11 cellular contexts compared by ENCODE assay signal in the genomic region with DNA sequence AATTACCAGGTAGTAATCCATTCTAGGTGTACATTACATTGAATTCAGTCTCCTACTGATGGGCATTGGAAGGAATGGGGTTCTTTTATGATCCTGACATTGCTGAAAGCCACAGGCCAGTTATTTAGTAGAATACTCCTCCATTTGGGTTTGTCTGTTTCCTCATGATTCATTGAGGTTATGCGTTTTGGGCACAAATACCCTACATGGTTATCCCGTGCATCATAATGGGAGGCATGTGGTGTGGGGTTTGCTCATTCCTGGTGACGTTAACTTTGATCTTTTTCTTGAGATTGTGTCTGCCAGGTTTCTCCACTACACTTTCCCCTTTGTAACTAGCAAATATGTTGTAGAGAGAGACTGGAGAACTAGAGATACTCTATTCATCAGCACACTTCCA. TPM values are rescaled to one million over a fixed set of nuclear protein-coding genes. Genes with fewer than 3 reads are reported as not detected.
DNase-seq lines count a peak whose midpoint lies in the region; ATAC-seq, FAIRE-seq and TF ChIP-seq lines count a peak whose summit lies in the region.
"Had no signal": no experiment of that assay in that cellular context is flagged by ENCODE, and none has a peak within 500 bp of the region (broad histone marks: within the 10 kb centered on the region; RNA-seq: fewer than 3 reads in every experiment).

No MANE protein-coding gene starts in this region.

- peaks cover 3% of the 10 kb centered on the region for H3K4me1 Mint-ChIP-seq in type B pancreatic cell (ENCODE audit: unreplicated experiment)

- H3K9me3 ChIP-seq in K562 (replicated peaks; ENCODE audit: control insufficient read depth, insufficient read depth, low read depth, low read length) (no peaks in the 10 kb centered on the region), left lung (no peaks in the 10 kb centered on the region)
- H3K9me3 ChIP-seq: heart right ventricle had no signal

- TF ChIP-seq CTCF in NB4 (IDR thresholded peaks at IDR 0.05; ENCODE audit: low read depth, low read length) (no peak), K562 (IDR thresholded peaks at IDR 0.05 in 2 of 3, conservative IDR thresholded peaks at IDR 0.05 in 1 of 3; ENCODE audit: insufficient read depth in 2 of 3, low read depth in 1 of 3, low read length in 3 of 3) (no peak), type B pancreatic cell (conservative IDR thresholded peaks at IDR 0.05) (no peak), left lung (IDR thresholded peaks at IDR 0.05) (no peak)

- no peak overlapping the region for H3K27ac ChIP-seq in K562 (ENCODE audit: extremely low read depth, low read depth, low read length)
- peak overlapping the region in 1 of 2 donors; percentile 57 for H3K27ac ChIP-seq in left lung
- H3K27ac ChIP-seq: heart right ventricle had no signal

- no peaks in the 10 kb centered on the region for H3K9me1 ChIP-seq in K562 (ENCODE audit: control insufficient read depth, insufficient read depth, low read length)

- no peak for TF ChIP-seq POLR2A in NB4 (IDR thresholded peaks at IDR 0.05; ENCODE audit: extremely low read depth, insufficient read length)
- no peak for TF ChIP-seq POLR2A in K562 (conservative IDR thresholded peaks at IDR 0.05)

- no peaks in the 10 kb centered on the region for H4K20me1 ChIP-seq in K562 (replicated peaks; ENCODE audit: control insufficient read depth, insufficient read depth, low read length)

- H2AFZ ChIP-seq in K562 (ENCODE audit: low read depth, low read length), result no peak overlapping the region

- CTCF ChIA-PET in K562 (lab: Yijun Ruan, JAX; ENCODE audit: low intra/inter-chr PET ratio), result no interaction called here

- H3K4me1 ChIP-seq in K562 (replicated peaks in 1 of 2; ENCODE audit: control insufficient read depth in 2 of 2, insufficient read depth in 2 of 2, low read length in 2 of 2) (peaks cover under 1 to 3% of the 10 kb centered on the region in 2 experiments; a peak in 3 of 5 replicates), left lung (peaks cover 0 to 26% of the 10 kb centered on the region in 2 donors)

- TF ChIP-seq EP300 in K562 (IDR thresholded peaks at IDR 0.05; ENCODE audit: low read length), result no peak

- no peak for TF ChIP-seq RAD21 in K562 (CRISPR knock-in tag; conservative IDR thresholded peaks at IDR 0.05 in 1 of 2, IDR thresholded peaks at IDR 0.05 in 1 of 2)

- no peaks in the 10 kb centered on the region for H3K79me2 ChIP-seq in K562 (ENCODE audit: control insufficient read depth, insufficient read depth, low read length)

- no peak for ATAC-seq in K562
- ATAC-seq in left lung, result no peak
- ATAC-seq: heart right ventricle had no signal

- H3K4me3 Mint-ChIP-seq in type B pancreatic cell, result no peak overlapping the region
- H3K4me3 Mint-ChIP-seq: naive B cell had no signal

- H3K27me3 ChIP-seq in K562 (ENCODE audit: control insufficient read depth in 2 of 2, insufficient read depth in 2 of 2, low read length in 2 of 2), result no peaks in the 10 kb centered on the region
- H3K27me3 ChIP-seq in left lung, result no peaks in the 10 kb centered on the region
- H3K27me3 ChIP-seq: heart right ventricle had no signal

- no peaks in the 10 kb centered on the region for H3K9me3 Mint-ChIP-seq in type B pancreatic cell
- H3K9me3 Mint-ChIP-seq: naive B cell had no signal

- H3K9ac ChIP-seq in K562 (ENCODE audit: insufficient read depth in 1 of 2, low read depth in 2 of 2, low read length in 2 of 2), result no peak overlapping the region

- no peak overlapping the region for H3K27ac Mint-ChIP-seq in type B pancreatic cell
- H3K27ac Mint-ChIP-seq: naive B cell had no signal

- H3K4me2 ChIP-seq in K562 (ENCODE audit: insufficient read depth, low read length), result no peak overlapping the region

- in situ Hi-C loops in K562 (cut with MboI), result no loop called here

- intact Hi-C loops in K562 (cut with micrococcal nuclease), result no loop called here
- intact Hi-C loops in left lung (cut with DNase I), result no loop called here

- POLR2A ChIA-PET in K562 (lab: Yijun Ruan, JAX), result interaction anchor here (1.2 to 1.7 kb wide), 2 partner anchors 29 to 83 kb away, joined by 3 read pairs; a partner anchor contains a TSS

- H3K4me3 ChIP-seq in NB4 (ENCODE audit: low read depth, low read length) (no peak overlapping the region), K562 (no peak overlapping the region), skeletal muscle cell (ENCODE audit: low read depth, low read length) (no peak overlapping the region), left lung (no peak overlapping the region)
- H3K4me3 ChIP-seq: heart right ventricle had no signal

- DNase-seq in GM04504 (ENCODE audit: low read depth) (peak; percentile 84), NB4 (ENCODE audit: low read depth) (peak; percentile 68), K562 (ENCODE audit: extremely low read depth in 1 of 4, low spot score in 3 of 4) (no peak), skeletal muscle cell (ENCODE audit: low read depth) (peak; percentile 68), NCI-H345 (lab: John Stamatoyannopoulos, UW) (no peak), NCI-H146 treated with DMSO at 0.1 percent for 48 hours (lab: John Stamatoyannopoulos, UW; ENCODE audit: unreplicated experiment) (no peak), type B pancreatic cell (ENCODE audit: extremely low spot score, unreplicated experiment) (no peak), left lung (no peak)
- DNase-seq: amygdala, heart right ventricle, naive B cell had no signal

- H3K36me3 Mint-ChIP-seq in type B pancreatic cell, result no peaks in the 10 kb centered on the region
- H3K36me3 Mint-ChIP-seq: naive B cell had no signal

- H3K36me3 ChIP-seq in K562 (ENCODE audit: control insufficient read depth, insufficient read depth, low read length), result no peaks in the 10 kb centered on the region
- no peaks in the 10 kb centered on the region for H3K36me3 ChIP-seq in left lung
- H3K36me3 ChIP-seq: heart right ventricle had no signal

- FAIRE-seq in K562 (lab: Jason Lieb, UNC), result no peak

- no TSS peak for BruUV-seq in K562 (replicated peaks; lab: Mats Ljungman, UMichigan)

- H3K27me3 Mint-ChIP-seq in type B pancreatic cell, result peaks cover 9% of the 10 kb centered on the region

- 12% methylated on average over 3 of the region's 3 CpGs for WGBS in K562 (ENCODE audit: insufficient coverage, low coverage, missing lambda C conversion rate)

RNA-seq across cellular contexts. Expression of a gene that starts 5.5 kb away (rescaled TPM):
- total RNA-seq in K562 (2011; cell fraction: chromatin; rRNA removed; ENCODE audit: low replicate concordance), result not detected in 2 replicates
- total RNA-seq in K562 (2011; cell fraction: nucleolus; rRNA removed), result not detected in 2 replicates
- not detected in 2 replicates for total RNA-seq in K562 (2011; cell fraction: nucleoplasm; rRNA removed)
- not detected in 2 replicates for total RNA-seq in K562 (2014; rRNA removed)
- total RNA-seq in K562 (2014; rRNA removed; fragmentation: Illumina TruSeq; extraction: Trizol), result not detected in 2 replicates
- total RNA-seq in K562 (2015; rRNA removed; fragmentation: Illumina TruSeq; extraction: Trizol), result not detected in 2 replicates
- total RNA-seq in K562 (2021), result not detected in 2 replicates
- not detected in 2 replicates for polyA plus RNA-seq in K562 (2011; rRNA removed)
- not detected in 2 replicates for polyA plus RNA-seq in K562 (2011; cell fraction: cytosol; rRNA removed)
- polyA plus RNA-seq in K562 (2011; cell fraction: nucleus; rRNA removed), result not detected in 2 replicates
- polyA plus RNA-seq in K562 (2012), result not detected in 2 replicates
- polyA plus RNA-seq in K562 (2014; fragmentation: Illumina TruSeq; extraction: Trizol), result not detected in 2 replicates
- polyA plus RNA-seq in K562 (2014; fragmentation: Nextera tagmentation; extraction: Ambion mirVana), result not detected
- polyA plus RNA-seq in K562 (2014; rRNA removed), result not detected in 2 replicates
- not detected in 2 replicates for polyA minus RNA-seq in K562 (2011; rRNA and poly(A)+ RNA removed)
- not detected in 2 replicates for polyA minus RNA-seq in K562 (2011; cell fraction: cytosol; rRNA and poly(A)+ RNA removed)
- not detected in 2 replicates for polyA minus RNA-seq in K562 (2011; cell fraction: nucleus; rRNA and poly(A)+ RNA removed)
- total RNA-seq in type B pancreatic cell (ENCODE audit: low replicate concordance), result not detected in 2 replicates
- 10 to 100 TPM in 1 of 2 donors, under 1 TPM in 1; 0.32 to 15.6 TPM for total RNA-seq in left lung

RNA-seq across cellular contexts. Expression of a gene that starts 28.6 kb away (rescaled TPM):
- total RNA-seq in K562 (2011; cell fraction: chromatin; rRNA removed; ENCODE audit: low replicate concordance), result 13.0 and 14.3 TPM in 2 replicates
- 15.5 and 17.0 TPM in 2 replicates for total RNA-seq in K562 (2011; cell fraction: nucleolus; rRNA removed)
- 22.1 and 26.9 TPM in 2 replicates for total RNA-seq in K562 (2011; cell fraction: nucleoplasm; rRNA removed)
- total RNA-seq in K562 (2014; rRNA removed), result 71.8 and 79.9 TPM in 2 replicates
- 53.5 and 59.0 TPM in 2 replicates for total RNA-seq in K562 (2014; rRNA removed; fragmentation: Illumina TruSeq; extraction: Trizol)
- total RNA-seq in K562 (2015; rRNA removed; fragmentation: Illumina TruSeq; extraction: Trizol), result 67.2 and 74.9 TPM in 2 replicates
- total RNA-seq in K562 (2021), result 63.5 and 72.7 TPM in 2 replicates
- polyA plus RNA-seq in K562 (2011; rRNA removed), result 40.9 and 53.0 TPM in 2 replicates
- polyA plus RNA-seq in K562 (2011; cell fraction: cytosol; rRNA removed), result 54.1 and 55.7 TPM in 2 replicates
- 36.7 and 37.1 TPM in 2 replicates for polyA plus RNA-seq in K562 (2011; cell fraction: nucleus; rRNA removed)
- 86.1 and 99.9 TPM in 2 replicates for polyA plus RNA-seq in K562 (2012)
- 110 and 117 TPM in 2 replicates for polyA plus RNA-seq in K562 (2014; fragmentation: Illumina TruSeq; extraction: Trizol)
- 100 to 1,000 TPM; 197 to 254 TPM for polyA plus RNA-seq in K562 (2014; fragmentation: Nextera tagmentation; extraction: Ambion mirVana)
- 75.7 and 80.1 TPM in 2 replicates for polyA plus RNA-seq in K562 (2014; rRNA removed)
- polyA minus RNA-seq in K562 (2011; rRNA and poly(A)+ RNA removed), result 91.2 and 94.5 TPM in 2 replicates
- polyA minus RNA-seq in K562 (2011; cell fraction: cytosol; rRNA and poly(A)+ RNA removed), result 12.2 and 13.6 TPM in 2 replicates
- 6.5 and 14.0 TPM in 2 replicates for polyA minus RNA-seq in K562 (2011; cell fraction: nucleus; rRNA and poly(A)+ RNA removed)
- total RNA-seq in type B pancreatic cell (ENCODE audit: low replicate concordance), result 45.5 and 47.9 TPM in 2 replicates
- 10 to 100 TPM; 27.1 to 29.3 TPM for total RNA-seq in left lung

RNA-seq across cellular contexts. Expression of a gene that starts 35.3 kb away (rescaled TPM):
- total RNA-seq in K562 (2011; cell fraction: chromatin; rRNA removed; ENCODE audit: low replicate concordance), result not detected in 2 replicates
- total RNA-seq in K562 (2011; cell fraction: nucleolus; rRNA removed), result not detected in 2 replicates
- not detected in 2 replicates for total RNA-seq in K562 (2011; cell fraction: nucleoplasm; rRNA removed)
- total RNA-seq in K562 (2014; rRNA removed) (not detected in 2 replicates), K562 (2014; rRNA removed; fragmentation: Illumina TruSeq; extraction: Trizol) (not detected in 2 replicates), K562 (2015; rRNA removed; fragmentation: Illumina TruSeq; extraction: Trizol) (not detected in 2 replicates), K562 (2021) (not detected in 2 replicates), type B pancreatic cell (ENCODE audit: low replicate concordance) (not detected in 2 replicates), left lung (not detected)
- polyA plus RNA-seq in K562 (2011; rRNA removed) (not detected in 2 replicates), K562 (2014; fragmentation: Illumina TruSeq; extraction: Trizol) (not detected in 2 replicates), K562 (2014; fragmentation: Nextera tagmentation; extraction: Ambion mirVana) (not detected), K562 (2014; rRNA removed) (not detected in 2 replicates)
- polyA plus RNA-seq in K562 (2011; cell fraction: cytosol; rRNA removed), result not detected in 2 replicates
- not detected in 2 replicates for polyA plus RNA-seq in K562 (2011; cell fraction: nucleus; rRNA removed)
- polyA plus RNA-seq in K562 (2012), result not detected in 2 replicates
- not detected in 2 replicates for polyA minus RNA-seq in K562 (2011; rRNA and poly(A)+ RNA removed)
- not detected in 2 replicates for polyA minus RNA-seq in K562 (2011; cell fraction: cytosol; rRNA and poly(A)+ RNA removed)
- polyA minus RNA-seq in K562 (2011; cell fraction: nucleus; rRNA and poly(A)+ RNA removed), result not detected in 2 replicates
- polyA plus RNA-seq: heart right ventricle had no signal

RNA-seq across cellular contexts. Expression of a gene that starts 38.0 kb away (rescaled TPM):
- 56.6 and 74.7 TPM in 2 replicates for total RNA-seq in K562 (2011; cell fraction: chromatin; rRNA removed; ENCODE audit: low replicate concordance)
- 60.5 and 60.8 TPM in 2 replicates for total RNA-seq in K562 (2011; cell fraction: nucleolus; rRNA removed)
- 67.6 and 104 TPM in 2 replicates for total RNA-seq in K562 (2011; cell fraction: nucleoplasm; rRNA removed)
- 86.0 and 124 TPM in 2 replicates for total RNA-seq in K562 (2014; rRNA removed)
- total RNA-seq in K562 (2014; rRNA removed; fragmentation: Illumina TruSeq; extraction: Trizol), result 71.5 and 84.6 TPM in 2 replicates
- total RNA-seq in K562 (2015; rRNA removed; fragmentation: Illumina TruSeq; extraction: Trizol), result 77.4 and 80.0 TPM in 2 replicates
- total RNA-seq in K562 (2021), result 66.4 and 71.3 TPM in 2 replicates
- 62.6 and 76.1 TPM in 2 replicates for polyA plus RNA-seq in K562 (2011; rRNA removed)
- polyA plus RNA-seq in K562 (2011; cell fraction: cytosol; rRNA removed), result 119 and 150 TPM in 2 replicates
- polyA plus RNA-seq in K562 (2011; cell fraction: nucleus; rRNA removed), result 63.9 and 70.2 TPM in 2 replicates
- polyA plus RNA-seq in K562 (2012), result 95.8 and 155 TPM in 2 replicates
- polyA plus RNA-seq in K562 (2014; fragmentation: Illumina TruSeq; extraction: Trizol), result 104 and 110 TPM in 2 replicates
- 10 to 100 TPM; 91.1 to 97.5 TPM for polyA plus RNA-seq in K562 (2014; fragmentation: Nextera tagmentation; extraction: Ambion mirVana)
- polyA plus RNA-seq in K562 (2014; rRNA removed), result 85.3 and 93.5 TPM in 2 replicates
- polyA minus RNA-seq in K562 (2011; rRNA and poly(A)+ RNA removed), result 53.8 and 69.6 TPM in 2 replicates
- 81.5 and 96.2 TPM in 2 replicates for polyA minus RNA-seq in K562 (2011; cell fraction: cytosol; rRNA and poly(A)+ RNA removed)
- 34.2 and 46.9 TPM in 2 replicates for polyA minus RNA-seq in K562 (2011; cell fraction: nucleus; rRNA and poly(A)+ RNA removed)
- total RNA-seq in type B pancreatic cell (ENCODE audit: low replicate concordance), result 73.0 and 93.8 TPM in 2 replicates
- 100 to 1,000 TPM; 101 to 118 TPM for total RNA-seq in left lung

RNA-seq across cellular contexts. Expression of a gene that starts 50.9 kb away (rescaled TPM):
- 0.46 and 2.7 TPM in 2 replicates for total RNA-seq in K562 (2011; cell fraction: chromatin; rRNA removed; ENCODE audit: low replicate concordance)
- 2.5 and 3.3 TPM in 2 replicates for total RNA-seq in K562 (2011; cell fraction: nucleolus; rRNA removed)
- total RNA-seq in K562 (2011; cell fraction: nucleoplasm; rRNA removed), result 1.8 and 2.9 TPM in 2 replicates
- 0.68 and 0.90 TPM in 2 replicates for total RNA-seq in K562 (2014; rRNA removed)
- 0.19 and 0.22 TPM in 2 replicates for total RNA-seq in K562 (2014; rRNA removed; fragmentation: Illumina TruSeq; extraction: Trizol)
- total RNA-seq in K562 (2015; rRNA removed; fragmentation: Illumina TruSeq; extraction: Trizol), result 0.58 and 0.75 TPM in 2 replicates
- 0.49 and 0.92 TPM in 2 replicates for total RNA-seq in K562 (2021)
- 1.2 and 2.3 TPM in 2 replicates for polyA plus RNA-seq in K562 (2011; rRNA removed)
- polyA plus RNA-seq in K562 (2011; cell fraction: cytosol; rRNA removed), result 2.0 and 3.9 TPM in 2 replicates
- 0.77 and 1.7 TPM in 2 replicates for polyA plus RNA-seq in K562 (2011; cell fraction: nucleus; rRNA removed)
- polyA plus RNA-seq in K562 (2012), result 1.8 and 7.5 TPM in 2 replicates
- polyA plus RNA-seq in K562 (2014; fragmentation: Illumina TruSeq; extraction: Trizol), result 0.96 and 1.7 TPM in 2 replicates
- polyA plus RNA-seq in K562 (2014; fragmentation: Nextera tagmentation; extraction: Ambion mirVana), result 1 to 10 TPM; 1.0 to 1.7 TPM
- 1.8 TPM in 2 replicates for polyA plus RNA-seq in K562 (2014; rRNA removed)
- polyA minus RNA-seq in K562 (2011; rRNA and poly(A)+ RNA removed), result 1.5 TPM in 1 of 2 replicates, not detected in the other
- 2.3 and 4.2 TPM in 2 replicates for polyA minus RNA-seq in K562 (2011; cell fraction: cytosol; rRNA and poly(A)+ RNA removed)
- polyA minus RNA-seq in K562 (2011; cell fraction: nucleus; rRNA and poly(A)+ RNA removed), result 1.2 and 1.4 TPM in 2 replicates
- total RNA-seq in type B pancreatic cell (ENCODE audit: low replicate concordance), result 2.7 and 6.7 TPM in 2 replicates
- total RNA-seq in left lung, result 100 to 1,000 TPM in 1 of 2 donors, 10 to 100 TPM in 1; 80.8 to 409 TPM

Comparison
In these comparisons a context has a peak if more than half of its experiments do, and no peak if none do; other contexts are left out.
1. DNase-seq: peak in GM04504 (single experiment), NB4 (single experiment) and skeletal muscle cell (single experiment); none in K562 (0 of 4), NCI-H345 (single experiment), NCI-H146 treated with DMSO at 0.1 percent for 48 hours (single experiment), type B pancreatic cell (single experiment) and left lung (0 of 2).